ENCODE assay signal across 12 cellular contexts in the genomic region with DNA sequence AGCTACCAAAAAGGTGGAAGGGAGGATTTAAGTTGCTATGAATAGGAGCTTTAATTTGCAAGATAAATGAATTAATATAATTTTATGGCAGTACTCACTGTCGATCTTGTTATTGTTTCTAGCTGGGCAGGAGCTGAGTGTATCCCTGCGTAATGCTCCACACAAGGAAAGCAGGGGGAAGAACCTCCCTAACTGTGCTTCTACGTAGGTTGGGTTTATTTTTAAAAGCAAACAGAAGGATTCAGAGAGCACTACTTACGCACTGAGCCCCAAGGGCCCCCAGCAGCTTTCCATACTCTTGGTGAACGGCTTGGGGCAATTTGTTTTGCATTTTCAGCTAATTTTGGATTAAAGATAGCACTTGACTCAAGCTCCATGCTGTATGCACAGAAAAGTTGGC.
"Had no signal": no experiment of that assay in that cellular context is flagged by ENCODE, and none has a peak within 500 bp of the region (broad histone marks: within the 10 kb centered on the region; RNA-seq: fewer than 3 reads in every experiment).

No MANE protein-coding gene starts in this region.

- H3K27me3 Mint-ChIP-seq: activated CD4-positive, alpha-beta memory T cell treated with anti-CD3 and anti-CD28 coated beads, Interleukin-2, amount 10 ng/mL, durations not matched to agents 7 days and 5 days; activated CD4-positive, alpha-beta T cell treated with anti-CD3 and anti-CD28 coated beads for 36 hours had no signal

- H3K4me3 ChIP-seq: SJSA1, skin epidermis, tibial artery had no signal

- H3K27me3 ChIP-seq: SJSA1, tibial artery had no signal

- H3K4me1 ChIP-seq: parathyroid adenoma had no signal

- ATAC-seq: activated CD4-positive, alpha-beta T cell treated with anti-CD3 and anti-CD28 coated beads for 36 hours had no signal

- H3K9me3 ChIP-seq: SJSA1, tibial artery had no signal

- DNase-seq: activated CD4-positive, alpha-beta memory T cell treated with anti-CD3 and anti-CD28 coated beads, Interleukin-2, amount 10 ng/mL, durations not matched to agents 7 days and 5 days; activated CD4-positive, alpha-beta T cell treated with anti-CD3 and anti-CD28 coated beads for 36 hours; activated naive CD4-positive, alpha-beta T cell treated with anti-CD3 and anti-CD28 coated beads for 36 hours; foreskin melanocyte; mesendoderm; retina; stimulated activated CD4-positive, alpha-beta T cell treated with anti-CD3 and anti-CD28 coated beads, Interleukin-4, amount 100 ng/mL, for 4 hours; T-helper 9 cell had no signal

- H3K27ac ChIP-seq: parathyroid adenoma, SJSA1, tibial artery had no signal

- H3K4me3 Mint-ChIP-seq: activated CD4-positive, alpha-beta memory T cell treated with anti-CD3 and anti-CD28 coated beads, Interleukin-2, amount 10 ng/mL, durations not matched to agents 7 days and 5 days; activated CD4-positive, alpha-beta T cell treated with anti-CD3 and anti-CD28 coated beads for 36 hours; activated naive CD4-positive, alpha-beta T cell treated with anti-CD3 and anti-CD28 coated beads for 36 hours had no signal

- H3K9me3 Mint-ChIP-seq: activated CD4-positive, alpha-beta memory T cell treated with anti-CD3 and anti-CD28 coated beads, Interleukin-2, amount 10 ng/mL, durations not matched to agents 7 days and 5 days; activated naive CD4-positive, alpha-beta T cell treated with anti-CD3 and anti-CD28 coated beads for 36 hours had no signal
